ENCODE assay signal across 1 cellular context in the genomic region with DNA sequence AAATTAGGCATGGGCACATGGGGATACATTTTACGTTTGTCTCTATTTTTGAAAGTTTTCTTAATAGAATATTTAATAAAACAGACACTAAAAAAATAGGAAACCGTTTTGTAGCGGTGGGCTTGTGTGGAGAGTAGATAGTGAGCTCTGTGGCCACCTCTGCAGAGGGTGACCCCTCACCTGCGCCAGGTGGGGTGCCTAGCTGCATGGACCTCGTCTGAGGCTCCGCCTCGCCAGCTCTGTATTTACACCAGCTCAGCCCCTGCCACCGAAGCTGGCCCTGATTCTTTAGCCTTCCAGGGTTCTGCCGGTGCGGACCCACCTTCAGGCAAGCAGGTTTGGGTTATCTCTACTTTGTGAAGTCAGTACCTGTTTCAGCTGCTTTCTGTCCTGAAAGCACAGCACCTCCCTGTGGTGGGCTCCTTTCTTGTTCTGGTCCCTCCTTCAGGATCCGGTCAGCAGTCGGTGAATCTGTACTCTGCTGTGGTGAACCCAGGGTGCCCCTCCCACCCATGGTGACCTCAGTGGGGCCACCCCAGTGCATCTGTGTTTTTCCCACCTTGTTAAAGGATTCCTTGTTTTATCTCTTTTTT.
TF ChIP-seq lines count a peak whose summit lies in the region.

No MANE protein-coding gene starts in this region.

TF ChIP-seq in GM12878, 131 proteins besides CTCF, POLR2A, EP300 and RAD21:
- TF ChIP-seq SMC3 (IDR thresholded peaks at IDR 0.05; ENCODE audit: borderline replicate concordance, low read length) (peak; percentile 46; the same call in 1 of the 2 replicates), ETV6 (conservative IDR thresholded peaks at IDR 0.05 in 1 of 2, IDR thresholded peaks at IDR 0.05 in 1 of 2; ENCODE audit: borderline replicate concordance in 1 of 2, low read depth in 1 of 2) (no peak), HDAC6 (IDR thresholded peaks at IDR 0.05; ENCODE audit: unreplicated experiment) (no peak)
- TF ChIP-seq, protein P1, sequence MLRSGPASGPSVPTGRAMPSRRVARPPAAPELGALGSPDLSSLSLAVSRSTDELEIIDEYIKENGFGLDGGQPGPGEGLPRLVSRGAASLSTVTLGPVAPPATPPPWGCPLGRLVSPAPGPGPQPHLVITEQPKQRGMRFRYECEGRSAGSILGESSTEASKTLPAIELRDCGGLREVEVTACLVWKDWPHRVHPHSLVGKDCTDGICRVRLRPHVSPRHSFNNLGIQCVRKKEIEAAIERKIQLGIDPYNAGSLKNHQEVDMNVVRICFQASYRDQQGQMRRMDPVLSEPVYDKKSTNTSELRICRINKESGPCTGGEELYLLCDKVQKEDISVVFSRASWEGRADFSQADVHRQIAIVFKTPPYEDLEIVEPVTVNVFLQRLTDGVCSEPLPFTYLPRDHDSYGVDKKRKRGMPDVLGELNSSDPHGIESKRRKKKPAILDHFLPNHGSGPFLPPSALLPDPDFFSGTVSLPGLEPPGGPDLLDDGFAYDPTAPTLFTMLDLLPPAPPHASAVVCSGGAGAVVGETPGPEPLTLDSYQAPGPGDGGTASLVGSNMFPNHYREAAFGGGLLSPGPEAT (IDR thresholded peaks at IDR 0.05; ENCODE audit: low read depth): no peak
